Comparison of ENCODE assay signal across 21 cellular contexts in genomic region chr1:41691424-41691823, GRCh38.
DNase-seq lines count a peak whose midpoint lies in the region; ATAC-seq, FAIRE-seq and TF ChIP-seq lines count a peak whose summit lies in the region.
"Had no signal": no experiment of that assay in that cellular context is flagged by ENCODE, and none has a peak within 500 bp of the region (broad histone marks: within the 10 kb centered on the region; RNA-seq: fewer than 3 reads in every experiment).

No MANE protein-coding gene starts in this region.

- no peak for TF ChIP-seq POLR2A in GM12891 (IDR thresholded peaks at IDR 0.05; ENCODE audit: low read depth, low read length)

- no peak overlapping the region for H3K27ac ChIP-seq in right atrium auricular region

- peaks cover 17% of the 10 kb centered on the region for H3K4me1 Mint-ChIP-seq in activated T-cell treated with anti-CD3 and anti-CD28 coated beads, Interleukin-2, amount 50 U/mL, for 4 hours (ENCODE audit: low read depth)
- peaks cover 37% of the 10 kb centered on the region for H3K4me1 Mint-ChIP-seq in stimulated activated effector memory CD8-positive, alpha-beta T cell treated with anti-CD3 and anti-CD28 coated beads, Interleukin-12 subunit alpha, Interleukin-12 subunit beta, amount 100 ng/mL, for 72 hours
- H3K4me1 Mint-ChIP-seq: GM23338 had no signal

- no peaks in the 10 kb centered on the region for H3K9me3 Mint-ChIP-seq in activated T-cell treated with anti-CD3 and anti-CD28 coated beads, Interleukin-2, amount 50 U/mL, for 4 hours
- no peaks in the 10 kb centered on the region for H3K9me3 Mint-ChIP-seq in stimulated activated effector memory CD8-positive, alpha-beta T cell treated with anti-CD3 and anti-CD28 coated beads, Interleukin-12 subunit alpha, Interleukin-12 subunit beta, amount 100 ng/mL, for 72 hours
- H3K9me3 Mint-ChIP-seq: CD4-positive, CD25-positive, alpha-beta regulatory T cell; CD8-positive, alpha-beta memory T cell; GM23338 had no signal

- no peaks in the 10 kb centered on the region for H3K9me3 ChIP-seq in right atrium auricular region
- H3K9me3 ChIP-seq: BE2C had no signal

- peak; percentile 38 to 48 for ATAC-seq in activated T-cell treated with anti-CD3 and anti-CD28 coated beads, Interleukin-2, amount 50 U/mL, for 4 hours
- ATAC-seq in stimulated activated effector memory CD8-positive, alpha-beta T cell treated with anti-CD3 and anti-CD28 coated beads, Interleukin-12 subunit alpha, Interleukin-12 subunit beta, amount 100 ng/mL, for 72 hours = peak; percentile 50
- ATAC-seq: GM12878, GM23338 had no signal

- DNase-seq in activated T-cell treated with anti-CD3 and anti-CD28 coated beads, Interleukin-2, amount 50 U/mL, for 4 hours = no peak
- DNase-seq in activated T-cell treated with anti-CD3 and anti-CD28 coated beads, Interleukin-2, amount 50 U/mL, for 48 hours = no peak
- DNase-seq in GM12891 (ENCODE audit: insufficient read length, low spot score) (no peak), GM18507 (ENCODE audit: extremely low spot score, insufficient read length, low read depth) (no peak), right atrium auricular region (ENCODE audit: low spot score) (no peak)
- no peak for DNase-seq in stimulated activated effector memory CD8-positive, alpha-beta T cell treated with anti-CD3 and anti-CD28 coated beads, Interleukin-12 subunit alpha, Interleukin-12 subunit beta, amount 100 ng/mL, for 72 hours (ENCODE audit: low spot score in 2 of 2)
- DNase-seq: ACHN; BE2C; C1 segment of cervical spinal cord; CD4-positive, CD25-positive, alpha-beta regulatory T cell; CD8-positive, alpha-beta memory T cell; COR-L47; DMS 273 treated with DMSO at 0.1 percent for 48 hours; DMS53; DND-41; EL; HCEC 1CT had no signal

- H3K27ac Mint-ChIP-seq in stimulated activated effector memory CD8-positive, alpha-beta T cell treated with anti-CD3 and anti-CD28 coated beads, Interleukin-12 subunit alpha, Interleukin-12 subunit beta, amount 100 ng/mL, for 72 hours = no peak overlapping the region
- H3K27ac Mint-ChIP-seq: GM23338 had no signal

- FAIRE-seq in GM12891 (lab: Jason Lieb, UNC) (peak; percentile 13), GM18507 (lab: Jason Lieb, UNC) (peak; percentile 12)
- FAIRE-seq: A204.1, GM12878, H54 had no signal

- H3K36me3 ChIP-seq in right atrium auricular region = no peaks in the 10 kb centered on the region
- H3K36me3 ChIP-seq: BE2C had no signal

- H3K4me3 Mint-ChIP-seq in activated T-cell treated with anti-CD3 and anti-CD28 coated beads, Interleukin-2, amount 50 U/mL, for 4 hours = no peak overlapping the region
- H3K4me3 Mint-ChIP-seq in stimulated activated effector memory CD8-positive, alpha-beta T cell treated with anti-CD3 and anti-CD28 coated beads, Interleukin-12 subunit alpha, Interleukin-12 subunit beta, amount 100 ng/mL, for 72 hours = no peak overlapping the region
- H3K4me3 Mint-ChIP-seq: CD4-positive, CD25-positive, alpha-beta regulatory T cell; CD8-positive, alpha-beta memory T cell; GM23338 had no signal

- H3K36me3 Mint-ChIP-seq in activated T-cell treated with anti-CD3 and anti-CD28 coated beads, Interleukin-2, amount 50 U/mL, for 4 hours (ENCODE audit: insufficient read depth) = no peaks in the 10 kb centered on the region
- H3K36me3 Mint-ChIP-seq in stimulated activated effector memory CD8-positive, alpha-beta T cell treated with anti-CD3 and anti-CD28 coated beads, Interleukin-12 subunit alpha, Interleukin-12 subunit beta, amount 100 ng/mL, for 72 hours = no peaks in the 10 kb centered on the region
- H3K36me3 Mint-ChIP-seq: CD4-positive, CD25-positive, alpha-beta regulatory T cell had no signal

- peaks cover 0 to 27% of the 10 kb centered on the region in 2 donors for H3K4me1 ChIP-seq in right atrium auricular region
- H3K4me1 ChIP-seq: BE2C had no signal

- no peaks in the 10 kb centered on the region for H3K27me3 ChIP-seq in right atrium auricular region
- H3K27me3 ChIP-seq: BE2C had no signal

- no peak for TF ChIP-seq CTCF in right atrium auricular region (IDR thresholded peaks at IDR 0.05)

- no peak overlapping the region for H3K4me3 ChIP-seq in right atrium auricular region
- H3K4me3 ChIP-seq: GM12878, GM23338 had no signal

- no peaks in the 10 kb centered on the region for H3K27me3 Mint-ChIP-seq in activated T-cell treated with anti-CD3 and anti-CD28 coated beads, Interleukin-2, amount 50 U/mL, for 4 hours (ENCODE audit: low read depth)
- H3K27me3 Mint-ChIP-seq: CD4-positive, CD25-positive, alpha-beta regulatory T cell; CD8-positive, alpha-beta memory T cell had no signal

TF ChIP-seq in GM12891, 5 proteins besides CTCF, POLR2A, EP300 and RAD21:
- no peak for TF ChIP-seq TAF1 (IDR thresholded peaks at IDR 0.05; ENCODE audit: low read depth, low read length)
- no peak for TF ChIP-seq PAX5 (IDR thresholded peaks at IDR 0.05; ENCODE audit: insufficient read depth, low read length, severe bottlenecking)
- TF ChIP-seq SPI1 (IDR thresholded peaks at IDR 0.05; ENCODE audit: low read depth, low read length) = no peak
- no peak for TF ChIP-seq POLR2AphosphoS5 (IDR thresholded peaks at IDR 0.05; ENCODE audit: low read depth, low read length)
- no peak for TF ChIP-seq POU2F2 (IDR thresholded peaks at IDR 0.05; ENCODE audit: low read depth, low read length)
